21 cellular contexts compared by ENCODE assay signal in genomic region chr2:67626656-67627055, GRCh38.
A peak's percentile ranks its signal among the peaks of the same experiment; 100 is the strongest.
DNase-seq lines count a peak whose midpoint lies in the region; ATAC-seq, FAIRE-seq and TF ChIP-seq lines count a peak whose summit lies in the region.
"Had no signal": no experiment of that assay in that cellular context is flagged by ENCODE, and none has a peak within 500 bp of the region (broad histone marks: within the 10 kb centered on the region; RNA-seq: fewer than 3 reads in every experiment).

No MANE protein-coding gene starts in this region.

- in situ Hi-C loops in astrocyte of the spinal cord (cut with HindIII; ENCODE audit: low sequenced_read_pairs), result no loop called here

- no peak for DNase-seq in AG04450 (ENCODE audit: low read depth, low spot score)
- peak; percentile 64 for DNase-seq in HT1080 (ENCODE audit: low read depth)
- peak; percentile 81 for DNase-seq in astrocyte of the spinal cord (ENCODE audit: low read depth, low spot score)
- DNase-seq in kidney glomerular epithelial cell (lab: John Stamatoyannopoulos, UW), result peak; percentile 29
- no peak for DNase-seq in progenitor cell of endocrine pancreas (ENCODE audit: low spot score, unreplicated experiment)
- DNase-seq in D721Med (ENCODE audit: insufficient read length, low spot score), result no peak
- DNase-seq in GM20000 (ENCODE audit: low spot score), result no peak
- DNase-seq: activated CD4-positive, alpha-beta T cell treated with anti-CD3 and anti-CD28 coated beads for 1 hour; CD8-positive, alpha-beta T cell; left lung; NCI-H187; NK-92 treated with Interleukin-12 subunit alpha and Interleukin-12 subunit beta, amount 100 ng/mL, for 24 hours; stimulated activated CD4-positive, alpha-beta T cell treated with anti-CD3 and anti-CD28 coated beads, Interleukin-15, amount 100 ng/mL, for 24 hours; stimulated activated naive CD4-positive, alpha-beta T cell treated with Interleukin-2 at 50 U/mL for 16 hours; upper lobe of right lung had no signal

- TF ChIP-seq CTCF in AG04450 (IDR thresholded peaks at IDR 0.05; ENCODE audit: low read depth, low read length) (no peak), astrocyte of the spinal cord (IDR thresholded peaks at IDR 0.05; ENCODE audit: low read depth, low read length) (no peak), progenitor cell of endocrine pancreas (IDR thresholded peaks at IDR 0.05; ENCODE audit: unreplicated experiment) (no peak), D721Med (IDR thresholded peaks at IDR 0.05; ENCODE audit: insufficient read depth, missing control alignments) (no peak), GM20000 (IDR thresholded peaks at IDR 0.05; ENCODE audit: extremely low read depth, missing control alignments) (no peak)

- peaks cover 11% of the 10 kb centered on the region for H3K9me3 Mint-ChIP-seq in progenitor cell of endocrine pancreas (ENCODE audit: low read depth)
- H3K9me3 Mint-ChIP-seq: CD8-positive, alpha-beta T cell had no signal

- H3K4me3 ChIP-seq in AG04450 (ENCODE audit: low read depth, low read length) (no peak overlapping the region), astrocyte of the spinal cord (ENCODE audit: low read depth, low read length) (no peak overlapping the region)
- H3K4me3 ChIP-seq: A549, left lung, upper lobe of right lung had no signal

- H3K27ac ChIP-seq in AG04450 (ENCODE audit: low read depth, low read length), result peak overlapping the region; percentile 47
- H3K27ac ChIP-seq: A549, foreskin keratinocyte, left lung, upper lobe of right lung had no signal

- no peaks in the 10 kb centered on the region for H3K4me1 Mint-ChIP-seq in progenitor cell of endocrine pancreas (ENCODE audit: low read depth)

- CTCF ChIA-PET in AG04450 (lab: Charles Lee), result no interaction called here

- no peaks in the 10 kb centered on the region for H3K27me3 Mint-ChIP-seq in progenitor cell of endocrine pancreas

- no peak for ATAC-seq in HG03460 (IDR thresholded peaks at IDR 0.05; ENCODE audit: unreplicated experiment)
- ATAC-seq: A549; CD8-positive, alpha-beta T cell; foreskin keratinocyte; left lung; upper lobe of right lung had no signal

- FAIRE-seq in D721Med (lab: Jason Lieb, UNC), result no peak
- FAIRE-seq: A549, GM12892, H54 had no signal

- POLR2A ChIA-PET in AG04450 (lab: Yijun Ruan, JAX), result interaction anchor here (2.1 kb wide), 1 partner anchor 22 kb away, joined by 4 read pairs; no protein-coding TSS in a partner anchor

- H3K27me3 ChIP-seq in AG04450 (ENCODE audit: control insufficient read depth, insufficient read depth, low read length), result no peaks in the 10 kb centered on the region
- H3K27me3 ChIP-seq: left lung, upper lobe of right lung had no signal

- H3K9me3 ChIP-seq in AG04450 (ENCODE audit: control insufficient read depth, insufficient read depth, low read length), result no peaks in the 10 kb centered on the region
- H3K9me3 ChIP-seq: left lung, upper lobe of right lung had no signal

- H3K27ac Mint-ChIP-seq in progenitor cell of endocrine pancreas, result no peak overlapping the region
- H3K27ac Mint-ChIP-seq: CD8-positive, alpha-beta T cell had no signal

- H3K36me3 Mint-ChIP-seq in progenitor cell of endocrine pancreas (ENCODE audit: insufficient read depth), result no peaks in the 10 kb centered on the region
- H3K36me3 Mint-ChIP-seq: brain; CD8-positive, alpha-beta T cell had no signal

- no peak overlapping the region for H3K4me3 Mint-ChIP-seq in progenitor cell of endocrine pancreas (ENCODE audit: low read depth)
- H3K4me3 Mint-ChIP-seq: brain; CD8-positive, alpha-beta T cell had no signal

Comparison
In these comparisons a context has a peak if more than half of its experiments do, and no peak if none do; other contexts are left out.
1. DNase-seq: peak in HT1080 (single experiment), astrocyte of the spinal cord (single experiment) and kidney glomerular epithelial cell (single experiment); none in AG04450 (single experiment), progenitor cell of endocrine pancreas (single experiment), D721Med (single experiment) and GM20000 (single experiment).